Comparison of ENCODE assay signal across 26 cellular contexts in the genomic region with DNA sequence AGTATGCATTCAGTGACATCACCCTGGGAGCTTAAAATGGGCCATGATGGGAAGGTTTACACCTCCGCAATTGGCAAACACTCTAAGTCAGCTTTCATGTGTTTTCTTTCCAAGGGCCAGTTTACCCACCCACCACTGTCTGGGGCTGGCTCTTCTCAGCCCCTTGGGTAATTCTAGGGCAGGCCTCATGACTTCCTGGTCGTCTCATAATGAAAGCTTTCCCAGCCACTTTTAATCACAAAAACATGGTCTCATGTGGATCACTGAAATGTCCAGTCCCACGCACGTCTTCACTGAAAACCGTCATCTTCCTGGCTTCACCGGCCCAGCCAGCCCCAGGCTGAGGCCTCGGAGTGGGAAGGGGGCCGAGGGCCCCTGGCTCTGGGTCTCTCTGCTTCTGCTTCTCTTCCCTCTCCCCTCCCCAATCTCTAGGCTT. TPM values are rescaled to one million over a fixed set of nuclear protein-coding genes. Genes with fewer than 3 reads are reported as not detected.
DNase-seq lines count a peak whose midpoint lies in the region; ATAC-seq, FAIRE-seq and TF ChIP-seq lines count a peak whose summit lies in the region.
"Had no signal": no experiment of that assay in that cellular context is flagged by ENCODE, and none has a peak within 500 bp of the region (broad histone marks: within the 10 kb centered on the region; RNA-seq: fewer than 3 reads in every experiment).

No MANE protein-coding gene starts in this region.

- H3K27me3 ChIP-seq in PC-3 (ENCODE audit: low read length) (no peaks in the 10 kb centered on the region), pancreas (no peaks in the 10 kb centered on the region), vagina (no peaks in the 10 kb centered on the region)

- H2AFZ ChIP-seq in PC-3 (ENCODE audit: low read length) (no peak overlapping the region), OCI-LY7 (ENCODE audit: low read length) (no peak overlapping the region)
- H2AFZ ChIP-seq: parathyroid adenoma had no signal

- H3K9ac ChIP-seq in PC-3 (ENCODE audit: low read length), result no peak overlapping the region
- H3K9ac ChIP-seq: parathyroid adenoma had no signal

- H3F3A ChIP-seq in PC-3 (ENCODE audit: low read length, unreplicated experiment), result no peaks in the 10 kb centered on the region

- peaks cover 30% of the 10 kb centered on the region for H3K4me1 ChIP-seq in PC-3 (ENCODE audit: insufficient read depth, low read length)
- no peaks in the 10 kb centered on the region for H3K4me1 ChIP-seq in pancreas
- H3K4me1 ChIP-seq in vagina, result no peaks in the 10 kb centered on the region
- no peaks in the 10 kb centered on the region for H3K4me1 ChIP-seq in OCI-LY7 (ENCODE audit: insufficient read depth, low read length, poor library complexity, severe bottlenecking)
- H3K4me1 ChIP-seq: HAP-1, lower lobe of right lung, parathyroid adenoma had no signal

- FAIRE-seq in pancreas (lab: Jason Lieb, UNC), result no peak
- FAIRE-seq: GM18507 had no signal

- 73 to 78% methylated on average over 8 of the region's 8 CpGs for WGBS in pancreas, 2 donors

- H3K27ac ChIP-seq in PC-3 (ENCODE audit: low read length) (peak overlapping the region; percentile 5; the same call in 1 of the 2 replicates), pancreas (no peak overlapping the region), vagina (no peak overlapping the region), OCI-LY7 (ENCODE audit: low read depth, low read length, poor library complexity, severe bottlenecking) (no peak overlapping the region)
- H3K27ac ChIP-seq: lower lobe of right lung, parathyroid adenoma, WERI-Rb-1 had no signal

- H3K4me2 ChIP-seq in PC-3 (ENCODE audit: low read length) (0 out of 2 replicates have a peak overlapping the region, but pooled peaks have one; percentile 3), OCI-LY7 (ENCODE audit: low read length) (no peak overlapping the region)

- CTCF ChIA-PET in PC-3 (lab: Charles Lee) (no interaction called here), OCI-LY7 (lab: Charles Lee; ENCODE audit: unreplicated experiment) (no interaction called here)

- H4K20me1 ChIP-seq in PC-3 (ENCODE audit: low read length) (no peaks in the 10 kb centered on the region), OCI-LY7 (ENCODE audit: insufficient read depth, low read length) (no peaks in the 10 kb centered on the region)

- POLR2A ChIA-PET in PC-3 (lab: Charles Lee; ENCODE audit: unreplicated experiment) (no interaction called here), OCI-LY7 (lab: Charles Lee) (interaction anchor here (0.6 kb wide), 1 partner anchor 158 kb away, joined by 4 read pairs; no protein-coding TSS in a partner anchor)

- BruUV-seq in PC-3 (replicated peaks; lab: Mats Ljungman, UMichigan) (no TSS peak), OCI-LY7 (replicated peaks; lab: Mats Ljungman, UMichigan) (no TSS peak)

- no peak for TF ChIP-seq POLR2A in vagina (IDR thresholded peaks at IDR 0.05)

- H3K79me2 ChIP-seq in PC-3 (ENCODE audit: low read length) (no peaks in the 10 kb centered on the region), OCI-LY7 (ENCODE audit: insufficient read depth, low read depth, low read length) (no peaks in the 10 kb centered on the region)
- H3K79me2 ChIP-seq: parathyroid adenoma had no signal

- H3K9me3 ChIP-seq in PC-3 (ENCODE audit: low read length), result no peaks in the 10 kb centered on the region
- no peaks in the 10 kb centered on the region for H3K9me3 ChIP-seq in pancreas
- no peaks in the 10 kb centered on the region for H3K9me3 ChIP-seq in vagina
- H3K9me3 ChIP-seq in OCI-LY7 (ENCODE audit: low read length), result no peaks in the 10 kb centered on the region
- H3K9me3 ChIP-seq: HAP-1, lower lobe of right lung had no signal

- TF ChIP-seq CTCF in PC-3 (conservative IDR thresholded peaks at IDR 0.05; ENCODE audit: low read depth, low read length), result no peak
- no peak for TF ChIP-seq CTCF in pancreas (IDR thresholded peaks at IDR 0.05)
- TF ChIP-seq CTCF in vagina (IDR thresholded peaks at IDR 0.05), result no peak
- TF ChIP-seq CTCF in OCI-LY7 (conservative IDR thresholded peaks at IDR 0.05; ENCODE audit: low read length), result no peak

- intact Hi-C loops in PC-3 (cut with micrococcal nuclease) (loop anchor here (10.0 kb wide), 1 partner anchor 105 kb away; no protein-coding TSS in a partner anchor), Right ventricle myocardium inferior (cut with DNase I) (loop anchor here (5.0 kb wide), 1 partner anchor 58 kb away; a partner anchor contains a TSS), pancreas (cut with DNase I) (no loop called here), vagina (cut with DNase I) (no loop called here), OCI-LY7 (cut with micrococcal nuclease; ENCODE audit: unreplicated experiment) (no loop called here)

- H3K36me3 ChIP-seq in PC-3 (ENCODE audit: low read depth, low read length) (no peaks in the 10 kb centered on the region), pancreas (no peaks in the 10 kb centered on the region), vagina (no peaks in the 10 kb centered on the region), OCI-LY7 (ENCODE audit: insufficient read depth, low read length) (no peaks in the 10 kb centered on the region)
- H3K36me3 ChIP-seq: HAP-1, lower lobe of right lung, WERI-Rb-1 had no signal

- DNase-seq in AG08395 (ENCODE audit: low spot score), result peak; percentile 9
- no peak for DNase-seq in PC-3
- DNase-seq in Right ventricle myocardium inferior (ENCODE audit: missing footprints), result no peak
- DNase-seq in pancreas, result peak in 1 of 6 donors; percentile 20
- DNase-seq in vagina (ENCODE audit: extremely low spot score in 2 of 2), result no peak
- DNase-seq in NCI-H526 treated with DMSO at 0.1 percent for 48 hours (lab: John Stamatoyannopoulos, UW), result no peak
- DNase-seq in OCI-LY7 (ENCODE audit: low spot score), result no peak
- DNase-seq in left lobe of liver (ENCODE audit: low spot score), result no peak
- DNase-seq: 8988T; activated CD4-positive, alpha-beta memory T cell treated with anti-CD3 and anti-CD28 coated beads for 36 hours; activated naive CD4-positive, alpha-beta T cell treated with anti-CD3 and anti-CD28 coated beads, Interleukin-2, amount 10 ng/mL, durations not matched to agents 7 days and 5 days; activated T-cell treated with anti-CD3 and anti-CD28 coated beads, Interleukin-2, amount 50 U/mL, for 24 hours; CD4-positive, alpha-beta memory T cell; DMS79 treated with DMSO at 0.1 percent for 48 hours; lower lobe of right lung; MV-4-11; naive B cell; NCI-H1930; NCI-H446; stimulated activated CD8-positive, alpha-beta memory T cell treated with anti-CD3 and anti-CD28 coated beads, Interleukin-4, amount 100 ng/mL, for 48 hours; substantia nigra; WERI-Rb-1 had no signal

- no peak overlapping the region for H3K4me3 ChIP-seq in PC-3 (ENCODE audit: low read length)
- H3K4me3 ChIP-seq in pancreas, result no peak overlapping the region
- H3K4me3 ChIP-seq in vagina, result no peak overlapping the region
- no peak overlapping the region for H3K4me3 ChIP-seq in OCI-LY7 (ENCODE audit: low read depth, low read length, poor library complexity, severe bottlenecking)
- H3K4me3 ChIP-seq: coronary artery, HAP-1, lower lobe of right lung had no signal

- H3K9me2 ChIP-seq in PC-3 (replicated peaks; ENCODE audit: low read length) (no peaks in the 10 kb centered on the region), OCI-LY7 (ENCODE audit: insufficient read depth, low read length) (no peaks in the 10 kb centered on the region)

- no peak for ATAC-seq in PC-3
- ATAC-seq in Right ventricle myocardium inferior, result peak; percentile 79
- ATAC-seq in pancreas, result peak in 3 of 4 donors; percentile 25 to 64 (median 49)
- no peak for ATAC-seq in left lobe of liver

RNA-seq across cellular contexts. Expression of a gene that starts 58.5 kb away (rescaled TPM):
- total RNA-seq in PC-3 (2014; rRNA removed), result 184 and 244 TPM in 2 replicates
- 6.7 TPM for total RNA-seq in Right ventricle myocardium inferior
- total RNA-seq in pancreas, result 10 to 100 TPM in 2 of 6 donors, 1 to 10 TPM in 4; 1.8 to 12.4 (median 6.8) TPM
- polyA plus RNA-seq in pancreas, result 1 to 10 TPM; 1.5 to 3.6 TPM
- 40.8 TPM for total RNA-seq in vagina
- total RNA-seq in OCI-LY7 (2014; rRNA removed; shearing (Covaris generic)), result not detected in 2 replicates
- not detected in 2 replicates for total RNA-seq in OCI-LY7 (2022)
- 260 TPM for total RNA-seq in left lobe of liver
- total RNA-seq: activated CD4-positive, alpha-beta memory T cell treated with anti-CD3 and anti-CD28 coated beads for 36 hours; CD4-positive, alpha-beta memory T cell had no signal
- polyA plus RNA-seq: CD4-positive, alpha-beta memory T cell had no signal

Comparison
In these comparisons a context has a peak if more than half of its experiments do, and no peak if none do; other contexts are left out.
1. ATAC-seq: peak in Right ventricle myocardium inferior (single experiment) and pancreas (3 of 4); none in PC-3 (single experiment) and left lobe of liver (single experiment).
2. intact Hi-C loops: an anchor here in PC-3 (10.0 kb wide) and Right ventricle myocardium inferior (5.0 kb wide); none called in pancreas, vagina and OCI-LY7.